17 cellular contexts compared by ENCODE assay signal in genomic region chr1:94680008-94680377, GRCh38.
A peak's percentile ranks its signal among the peaks of the same experiment; 100 is the strongest.
DNase-seq lines count a peak whose midpoint lies in the region; ATAC-seq, FAIRE-seq and TF ChIP-seq lines count a peak whose summit lies in the region.
"Had no signal": no experiment of that assay in that cellular context is flagged by ENCODE, and none has a peak within 500 bp of the region (broad histone marks: within the 10 kb centered on the region; RNA-seq: fewer than 3 reads in every experiment).

No MANE protein-coding gene starts in this region.

- H2AFZ ChIP-seq in IMR-90 (replicated peaks; ENCODE audit: low read length, poor library complexity) (no peak overlapping the region), astrocyte (ENCODE audit: low read depth, low read length) (no peak overlapping the region), keratinocyte (ENCODE audit: control insufficient read depth, low read length) (no peak overlapping the region), mammary epithelial cell (ENCODE audit: low read depth, low read length) (no peak overlapping the region)

- H3K9ac ChIP-seq in IMR-90 (ENCODE audit: low read depth, low read length) (no peak overlapping the region), astrocyte (ENCODE audit: low read length) (no peak overlapping the region), keratinocyte (ENCODE audit: control insufficient read depth, extremely low read depth, insufficient read depth, low read length) (no peak overlapping the region), mammary epithelial cell (ENCODE audit: insufficient read depth, low read length) (no peak overlapping the region)

- no peak for DNase-seq in IMR-90
- no peak for DNase-seq in astrocyte (ENCODE audit: low read depth)
- DNase-seq in keratinocyte (ENCODE audit: low read depth, low spot score), result no peak
- no peak for DNase-seq in testis
- no peak for DNase-seq in mammary epithelial cell
- DNase-seq in cerebellar nuclear complex (lab: John Stamatoyannopoulos, UW), result no peak
- DNase-seq: C1 segment of cervical spinal cord; Calu3; CD4-positive, alpha-beta memory T cell; DMS53; DMS79 treated with DMSO at 0.1 percent for 48 hours; GOT3 had no signal

- H2BK20ac ChIP-seq in IMR-90 (ENCODE audit: low read depth, low read length), result peak overlapping the region; percentile 88

- no peak overlapping the region for H4K5ac ChIP-seq in IMR-90 (ENCODE audit: low read depth, low read length)

- H3K56ac ChIP-seq in IMR-90 (ENCODE audit: extremely low read depth, insufficient read depth, low read length), result no peak overlapping the region

- H3K9me1 ChIP-seq in IMR-90 (ENCODE audit: insufficient read depth, low read length) (peaks cover 18% of the 10 kb centered on the region), keratinocyte (ENCODE audit: control insufficient read depth, extremely low read depth, insufficient read depth, low read length) (no peaks in the 10 kb centered on the region)

- peak overlapping the region in 1 of 2 experiments; percentile 35; a peak in 2 of 4 replicates for H4K8ac ChIP-seq in IMR-90 (ENCODE audit: low read depth in 2 of 2, low read length in 2 of 2)

- H3K27ac ChIP-seq in IMR-90 (ENCODE audit: insufficient read depth, low read length) (no peak overlapping the region), astrocyte (ENCODE audit: low read depth, low read length) (no peak overlapping the region), keratinocyte (ENCODE audit: control insufficient read depth, insufficient read depth, low read length) (no peak overlapping the region), testis (peak overlapping the region; percentile 50 to 78), mammary epithelial cell (ENCODE audit: insufficient read depth, low read depth, low read length) (no peak overlapping the region)

- H3K14ac ChIP-seq in IMR-90 (replicated peaks; ENCODE audit: low read depth, low read length), result peak overlapping the region; percentile 23; the same call in 1 of the 2 replicates

- ATAC-seq in IMR-90 (ENCODE audit: low read depth), result no peak
- no peak for ATAC-seq in HG03439 (IDR thresholded peaks at IDR 0.05; ENCODE audit: unreplicated experiment)
- no peak for ATAC-seq in SK-N-SH treated with all-trans-retinoic acid at 6 μM for 48 hours

- TF ChIP-seq RAD21 in IMR-90 (IDR thresholded peaks at IDR 0.05; ENCODE audit: low read length), result no peak

- TF ChIP-seq POLR2A in IMR-90 (IDR thresholded peaks at IDR 0.05; ENCODE audit: low read depth, low read length) (no peak), testis (IDR thresholded peaks at IDR 0.05) (no peak)

- H3K4me3 ChIP-seq in IMR-90 (ENCODE audit: insufficient read depth, low read depth, low read length), result no peak overlapping the region
- no peak overlapping the region for H3K4me3 ChIP-seq in astrocyte (ENCODE audit: insufficient read depth, low read depth, low read length)
- H3K4me3 ChIP-seq in keratinocyte (ENCODE audit: control insufficient read depth in 2 of 3, extremely low read depth in 1 of 3, insufficient read depth in 2 of 3, low read depth in 1 of 3, low read length in 3 of 3), result no peak overlapping the region
- H3K4me3 ChIP-seq in testis, result no peak overlapping the region
- no peak overlapping the region for H3K4me3 ChIP-seq in mammary epithelial cell (replicated peaks in 1 of 3; ENCODE audit: insufficient read depth in 1 of 3, low read depth in 2 of 3, low read length in 3 of 3)
- H3K4me3 ChIP-seq: HAP-1 had no signal

- peak overlapping the region; percentile 73 for H3K4ac ChIP-seq in IMR-90 (ENCODE audit: low read depth, low read length)

- H3K27me3 ChIP-seq in IMR-90 (ENCODE audit: control insufficient read depth, insufficient read depth, low read length) (no peaks in the 10 kb centered on the region), astrocyte (ENCODE audit: insufficient read depth, low read length) (no peaks in the 10 kb centered on the region), keratinocyte (ENCODE audit: control insufficient read depth, extremely low read depth, insufficient read depth, low read length) (no peaks in the 10 kb centered on the region), testis (no peaks in the 10 kb centered on the region), mammary epithelial cell (ENCODE audit: insufficient read depth, low read length) (no peaks in the 10 kb centered on the region)

- intact Hi-C loops in IMR-90 (cut with micrococcal nuclease), result no loop called here
- intact Hi-C loops in testis (cut with DNase I; ENCODE audit: low total_unique reads), result no loop called here
- intact Hi-C loops in mammary epithelial cell (cut with micrococcal nuclease), result no loop called here

- POLR2A ChIA-PET in IMR-90 (lab: Charles Lee; ENCODE audit: unreplicated experiment), result no interaction called here

- H3K4me1 Mint-ChIP-seq in astrocyte (ENCODE audit: low read depth, unreplicated experiment), result peaks cover 13% of the 10 kb centered on the region
- H3K4me1 Mint-ChIP-seq: CD4-positive, alpha-beta memory T cell had no signal

- peak overlapping the region; percentile 9 for H2BK5ac ChIP-seq in IMR-90 (ENCODE audit: low read depth, low read length, poor library complexity, severe bottlenecking)

- CTCF ChIA-PET in IMR-90 (lab: Yijun Ruan, JAX), result interaction anchor here (1.1 kb wide), 1 partner anchor 14 kb away, joined by 3 read pairs; no protein-coding TSS in a partner anchor
- CTCF ChIA-PET in mammary epithelial cell (lab: Charles Lee; ENCODE audit: low non-redundant PET), result no interaction called here

- peak overlapping the region; percentile 69; the same call in 1 of the 2 replicates for H4K91ac ChIP-seq in IMR-90 (ENCODE audit: insufficient read depth, low read depth, low read length)

- H3K79me1 ChIP-seq in IMR-90 (ENCODE audit: low read depth in 1 of 2, low read length in 2 of 2), result no peaks in the 10 kb centered on the region

- no peak overlapping the region for H3K4me3 Mint-ChIP-seq in astrocyte (ENCODE audit: unreplicated experiment)
- H3K4me3 Mint-ChIP-seq: CD4-positive, alpha-beta memory T cell had no signal

- H3K36me3 Mint-ChIP-seq in astrocyte (ENCODE audit: low read depth, unreplicated experiment), result peaks cover 12% of the 10 kb centered on the region
- H3K36me3 Mint-ChIP-seq: CD4-positive, alpha-beta memory T cell had no signal

- H2AK9ac ChIP-seq in IMR-90 (replicated peaks; ENCODE audit: low read depth, low read length, poor library complexity), result no peak overlapping the region

- H3K4me1 ChIP-seq in IMR-90 (ENCODE audit: control insufficient read depth, insufficient read depth, low read length) (peaks cover 13% of the 10 kb centered on the region), astrocyte (ENCODE audit: insufficient read depth, low read length) (no peaks in the 10 kb centered on the region), keratinocyte (ENCODE audit: control insufficient read depth, extremely low read depth, insufficient read depth, low read length) (no peaks in the 10 kb centered on the region), testis (peaks cover 31% of the 10 kb centered on the region), mammary epithelial cell (ENCODE audit: insufficient read depth, low read length) (no peaks in the 10 kb centered on the region)
- H3K4me1 ChIP-seq: HAP-1 had no signal

- H2BK120ac ChIP-seq in IMR-90 (ENCODE audit: low read depth, low read length), result peak overlapping the region; percentile 65; the same call in 1 of the 2 replicates

- TF ChIP-seq CTCF in IMR-90 (conservative IDR thresholded peaks at IDR 0.05; ENCODE audit: low read depth, low read length) (no peak), astrocyte (IDR thresholded peaks at IDR 0.05; ENCODE audit: insufficient read depth, low read depth, low read length) (no peak), keratinocyte (optimal IDR thresholded peaks at IDR 0.05 in 1 of 3, IDR thresholded peaks at IDR 0.05 in 1 of 3, conservative IDR thresholded peaks at IDR 0.05 in 1 of 3; ENCODE audit: extremely low read depth in 1 of 3, insufficient read depth in 2 of 3, low read length in 3 of 3) (no peak), testis (IDR thresholded peaks at IDR 0.05) (no peak), mammary epithelial cell (conservative IDR thresholded peaks at IDR 0.05 in 1 of 2, IDR thresholded peaks at IDR 0.05 in 1 of 2; ENCODE audit: extremely low read depth in 1 of 2, insufficient read depth in 1 of 2, low read depth in 1 of 2, low read length in 2 of 2) (no peak)

- H3K4me2 ChIP-seq in IMR-90 (ENCODE audit: low read depth, low read length) (no peak overlapping the region), astrocyte (ENCODE audit: low read length) (no peak overlapping the region), keratinocyte (ENCODE audit: control insufficient read depth, extremely low read depth, insufficient read depth, low read depth, low read length) (no peak overlapping the region), mammary epithelial cell (ENCODE audit: insufficient read depth, low read depth, low read length) (no peak overlapping the region)

- WGBS in IMR-90 (ENCODE audit: extremely low coverage in 2 of 2, insufficient read length in 1 of 2), 2 experiments, result no CpG with 5 or more reads among the region's 3 CpGs
- 38 to 43% methylated on average over 3 of the region's 3 CpGs for WGBS in testis, 2 donors
- 83% methylated on average over 3 of the region's 3 CpGs for WGBS in mammary epithelial cell (ENCODE audit: low coverage, missing lambda C conversion rate)

- H3K27me3 Mint-ChIP-seq in astrocyte (ENCODE audit: low read depth, unreplicated experiment), result no peaks in the 10 kb centered on the region

- BruUV-seq in IMR-90 (replicated peaks; lab: Mats Ljungman, UMichigan) (no TSS peak), mammary epithelial cell (replicated peaks; lab: Mats Ljungman, UMichigan) (no TSS peak)

- dilution Hi-C loops in IMR-90 (cut with HindIII; ENCODE audit: low sequenced_read_pairs, unreplicated experiment), result no loop called here
- dilution Hi-C loops in keratinocyte (cut with MboI; ENCODE audit: extremely low pct_ligation_motif_present, low sequenced_read_pairs), result no loop called here
- dilution Hi-C loops in mammary epithelial cell (cut with HindIII; ENCODE audit: low sequenced_read_pairs), result loop anchor here (5.0 kb wide), 1 partner anchor 83 kb away; no protein-coding TSS in a partner anchor

- H3K79me2 ChIP-seq in astrocyte (ENCODE audit: insufficient read depth, low read length) (no peaks in the 10 kb centered on the region), keratinocyte (ENCODE audit: control insufficient read depth, insufficient read depth, low read length) (no peaks in the 10 kb centered on the region), mammary epithelial cell (ENCODE audit: insufficient read depth, low read length) (no peaks in the 10 kb centered on the region)

- no peak for FAIRE-seq in astrocyte (lab: Jason Lieb, UNC)
- FAIRE-seq in keratinocyte (lab: Jason Lieb, UNC), result peak; percentile 9
- FAIRE-seq: GM12892, H54 had no signal

- H3K9me3 ChIP-seq in IMR-90 (ENCODE audit: control insufficient read depth, insufficient read depth, low read length) (no peaks in the 10 kb centered on the region), astrocyte (ENCODE audit: insufficient read depth, low read depth, low read length) (no peaks in the 10 kb centered on the region), keratinocyte (ENCODE audit: control insufficient read depth, low read depth, low read length) (no peaks in the 10 kb centered on the region), testis (no peaks in the 10 kb centered on the region), mammary epithelial cell (replicated peaks; ENCODE audit: insufficient read depth, low read length) (no peaks in the 10 kb centered on the region)
- H3K9me3 ChIP-seq: HAP-1 had no signal

- H3K18ac ChIP-seq in IMR-90 (ENCODE audit: low read depth, low read length), result peak overlapping the region; percentile 75; the same call in 1 of the 2 replicates

- H4K20me1 ChIP-seq in IMR-90 (ENCODE audit: insufficient read depth, low read length) (no peaks in the 10 kb centered on the region), astrocyte (ENCODE audit: insufficient read depth, low read length) (no peaks in the 10 kb centered on the region), keratinocyte (ENCODE audit: control insufficient read depth, extremely low read depth, insufficient read depth, low read length) (no peaks in the 10 kb centered on the region), mammary epithelial cell (ENCODE audit: insufficient read depth, low read length) (no peaks in the 10 kb centered on the region)

- peak overlapping the region; percentile 29 for H3K27ac Mint-ChIP-seq in astrocyte (ENCODE audit: unreplicated experiment)
- H3K27ac Mint-ChIP-seq: CD4-positive, alpha-beta memory T cell had no signal

- H3K36me3 ChIP-seq in IMR-90 (ENCODE audit: control insufficient read depth, insufficient read depth, low read length) (no peaks in the 10 kb centered on the region), astrocyte (ENCODE audit: insufficient read depth, low read length) (no peaks in the 10 kb centered on the region), keratinocyte (ENCODE audit: control insufficient read depth in 2 of 2, extremely low read depth in 1 of 2, insufficient read depth in 2 of 2, low read length in 2 of 2) (no peaks in the 10 kb centered on the region), testis (ENCODE audit: low read depth, missing control alignments) (no peaks in the 10 kb centered on the region), mammary epithelial cell (ENCODE audit: insufficient read depth, low read length) (no peaks in the 10 kb centered on the region)
- H3K36me3 ChIP-seq: HAP-1 had no signal

- in situ Hi-C loops in IMR-90 (cut with MboI; ENCODE audit: low sequenced_read_pairs) (no loop called here), mammary epithelial cell (cut with MboI; ENCODE audit: low sequenced_read_pairs in 2 of 2) (no loop called here)

- H3K9me3 Mint-ChIP-seq in astrocyte (ENCODE audit: unreplicated experiment), result peaks cover 2% of the 10 kb centered on the region
- H3K9me3 Mint-ChIP-seq: CD4-positive, alpha-beta memory T cell had no signal

- H3K23ac ChIP-seq in IMR-90 (ENCODE audit: low read depth, low read length), result no peak overlapping the region

- H2BK15ac ChIP-seq in IMR-90 (ENCODE audit: low read depth, low read length), result peak overlapping the region; percentile 94; the same call in 2 of the 3 replicates

- peak overlapping the region; percentile 54 for H2AK5ac ChIP-seq in IMR-90 (ENCODE audit: low read depth, low read length)

Comparison
In these comparisons a context has a peak if more than half of its experiments do, and no peak if none do; other contexts are left out.
1. H3K27ac ChIP-seq: peak in testis (2 of 2); none in IMR-90 (single experiment), astrocyte (single experiment), keratinocyte (single experiment) and mammary epithelial cell (single experiment).